ENCODE assay signal across 8 cellular contexts in the genomic region with DNA sequence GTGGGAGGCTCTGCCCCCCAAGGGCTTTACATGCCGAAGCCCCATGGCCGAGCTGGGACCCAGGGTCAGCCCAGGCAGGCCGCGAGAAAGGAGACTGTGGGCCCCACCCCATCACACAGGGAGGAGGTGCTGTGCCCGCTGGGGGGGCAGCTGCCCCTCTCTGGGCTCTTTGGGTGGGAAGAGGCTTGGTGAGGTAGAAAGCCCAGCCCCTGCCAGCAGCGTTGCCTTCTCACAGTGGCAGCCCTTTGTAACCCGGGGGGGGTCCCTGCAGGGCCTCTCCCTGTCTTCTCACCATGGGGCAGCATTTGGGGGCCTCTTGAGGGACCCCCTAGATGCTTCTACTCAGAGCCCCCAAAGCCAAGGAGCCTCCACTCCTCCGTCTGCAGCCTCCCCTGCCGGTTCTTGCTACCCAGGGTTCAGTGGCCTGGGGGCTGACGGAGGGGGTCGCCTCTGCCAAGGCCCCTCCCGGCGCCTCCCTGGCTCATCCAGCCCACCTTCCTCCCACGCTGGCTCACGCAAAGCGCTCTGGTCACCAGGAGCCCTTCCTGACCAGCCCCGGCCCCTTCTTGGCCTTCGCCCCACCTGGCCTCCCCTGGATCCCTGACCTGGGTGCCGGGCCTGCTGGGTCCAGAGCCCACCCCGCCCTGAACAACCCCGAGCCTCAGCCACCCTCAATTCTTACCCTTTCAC.
DNase-seq lines count a peak whose midpoint lies in the region; ATAC-seq, FAIRE-seq and TF ChIP-seq lines count a peak whose summit lies in the region.
"Not testable (repeated sequence)": the region's sequence is repeated elsewhere in the genome, so short reads cannot be mapped to it uniquely, and the experiment has no call there.

No MANE protein-coding gene starts in this region.

- BruUV-seq in K562 (replicated peaks; lab: Mats Ljungman, UMichigan): TSS peak; percentile 86

- TF ChIP-seq POLR2A in K562 (conservative IDR thresholded peaks at IDR 0.05); lower leg skin (IDR thresholded peaks at IDR 0.05); tibial nerve (IDR thresholded peaks at IDR 0.05): not testable (repeated sequence)

- H3K9ac ChIP-seq in Loucy (ENCODE audit: low read depth, low read length, poor library complexity, severe bottlenecking): not testable (repeated sequence)
- peak overlapping the region in 1 of 2 experiments; percentile 38; a peak in 2 of 4 replicates for H3K9ac ChIP-seq in K562 (ENCODE audit: insufficient read depth in 1 of 2, low read depth in 2 of 2, low read length in 2 of 2)

- not testable (repeated sequence) for H3K27me3 ChIP-seq in Loucy (ENCODE audit: insufficient read depth, low read length, poor library complexity, severe bottlenecking); K562 (ENCODE audit: control insufficient read depth in 2 of 2, insufficient read depth in 2 of 2, low read length in 2 of 2); psoas muscle (ENCODE audit: insufficient read depth in 3 of 3, low read length in 2 of 3); tibial nerve

- not testable (repeated sequence) for H3K9me3 Mint-ChIP-seq in activated CD4-positive, alpha-beta T cell treated with anti-CD3 and anti-CD28 coated beads for 36 hours (ENCODE audit: low read depth)

- POLR2A ChIA-PET in activated CD4-positive, alpha-beta T cell treated with anti-CD3 and anti-CD28 coated beads for 36 hours (lab: Charles Lee); K562 (lab: Yijun Ruan, JAX): not testable (repeated sequence)

- not testable (repeated sequence) for H3K36me3 Mint-ChIP-seq in activated CD4-positive, alpha-beta T cell treated with anti-CD3 and anti-CD28 coated beads for 36 hours (ENCODE audit: low read depth)

- CTCF ChIA-PET in activated CD4-positive, alpha-beta T cell treated with anti-CD3 and anti-CD28 coated beads for 36 hours (lab: Charles Lee); K562 (lab: Yijun Ruan, JAX; ENCODE audit: low intra/inter-chr PET ratio): not testable (repeated sequence)

- in situ Hi-C loops in K562 (cut with MboI): not testable (repeated sequence)

- H3K4me3 ChIP-seq in GM12864 (ENCODE audit: low read depth, low read length) (peak overlapping the region; percentile 55), Loucy (ENCODE audit: low read length, poor library complexity, severe bottlenecking) (peak overlapping the region; percentile 63), K562 (peak overlapping the region; percentile 44), fibroblast of mammary gland (ENCODE audit: control insufficient read depth, low read depth, low read length) (peak overlapping the region; percentile 41), lower leg skin (ENCODE audit: low read depth, poor library complexity, severe bottlenecking) (peak overlapping the region; percentile 36), tibial nerve (peak overlapping the region in 3 of 4 donors; percentile 25 to 53 (median 40))
- H3K4me3 ChIP-seq in psoas muscle: not testable (repeated sequence)

- peak overlapping the region; percentile 68 for H3K4me3 Mint-ChIP-seq in activated CD4-positive, alpha-beta T cell treated with anti-CD3 and anti-CD28 coated beads for 36 hours

- not testable (repeated sequence) for H3K36me3 ChIP-seq in Loucy (ENCODE audit: insufficient read depth, low read length); K562 (ENCODE audit: control insufficient read depth, insufficient read depth, low read length); psoas muscle (ENCODE audit: insufficient read depth in 1 of 2, low read depth in 1 of 2); tibial nerve

- H3K4me2 ChIP-seq in Loucy (ENCODE audit: low read depth, low read length, poor library complexity, severe bottlenecking); K562 (ENCODE audit: insufficient read depth, low read length): not testable (repeated sequence)

- H3K9me1 ChIP-seq in K562 (ENCODE audit: control insufficient read depth, insufficient read depth, low read length): not testable (repeated sequence)

- not testable (repeated sequence) for H3F3A ChIP-seq in Loucy (ENCODE audit: low read depth)

- H3K27ac Mint-ChIP-seq in activated CD4-positive, alpha-beta T cell treated with anti-CD3 and anti-CD28 coated beads for 36 hours: not testable (repeated sequence)

- not testable (repeated sequence) for H3K4me1 ChIP-seq in Loucy (ENCODE audit: insufficient read depth, low read length, poor library complexity, severe bottlenecking); K562 (replicated peaks in 1 of 2; ENCODE audit: control insufficient read depth in 2 of 2, insufficient read depth in 2 of 2, low read length in 2 of 2); psoas muscle; tibial nerve

- not testable (repeated sequence) for FAIRE-seq in K562 (lab: Jason Lieb, UNC)

- not testable (repeated sequence) for H3K27ac ChIP-seq in K562 (ENCODE audit: extremely low read depth, low read depth, low read length); psoas muscle; tibial nerve

- ATAC-seq in activated CD4-positive, alpha-beta T cell treated with anti-CD3 and anti-CD28 coated beads for 36 hours; K562; psoas muscle: not testable (repeated sequence)

- H2AFZ ChIP-seq in Loucy (ENCODE audit: low read length); K562 (ENCODE audit: low read depth, low read length): not testable (repeated sequence)

- H3K9me2 ChIP-seq in Loucy (replicated peaks; ENCODE audit: low read depth, low read length): not testable (repeated sequence)

- H3K9me3 ChIP-seq in Loucy (ENCODE audit: insufficient read depth, low read depth, low read length); K562 (replicated peaks; ENCODE audit: control insufficient read depth, insufficient read depth, low read depth, low read length); psoas muscle; tibial nerve: not testable (repeated sequence)

- not testable (repeated sequence) for TF ChIP-seq CTCF in GM12864 (IDR thresholded peaks at IDR 0.05; ENCODE audit: low read depth, low read length, missing control alignments); Loucy (conservative IDR thresholded peaks at IDR 0.05; ENCODE audit: low read length); K562 (IDR thresholded peaks at IDR 0.05 in 2 of 3, conservative IDR thresholded peaks at IDR 0.05 in 1 of 3; ENCODE audit: insufficient read depth in 2 of 3, low read depth in 1 of 3, low read length in 3 of 3); fibroblast of mammary gland (conservative IDR thresholded peaks at IDR 0.05; ENCODE audit: control insufficient read depth, insufficient read depth, low read depth, low read length); lower leg skin (IDR thresholded peaks at IDR 0.05); psoas muscle (IDR thresholded peaks at IDR 0.05); tibial nerve (IDR thresholded peaks at IDR 0.05)

- TF ChIP-seq RAD21 in K562 (CRISPR knock-in tag; conservative IDR thresholded peaks at IDR 0.05 in 1 of 2, IDR thresholded peaks at IDR 0.05 in 1 of 2): not testable (repeated sequence)

- no CpG with 5 or more reads among the region's 21 CpGs for WGBS in K562 (ENCODE audit: insufficient coverage, low coverage, missing lambda C conversion rate)
- 40 to 42% methylated on average over 1 to 2 of the region's 21 CpGs for whole genome bisulfite sequencing in lower leg skin, 2 donors
- WGBS in psoas muscle, 3 donors: 0 to 9% (median 3%) methylated on average over 3 to 7 of the region's 21 CpGs
- no CpG with 5 or more reads among the region's 21 CpGs for WGBS in tibial nerve, 2 donors

- H3K4me1 Mint-ChIP-seq in activated CD4-positive, alpha-beta T cell treated with anti-CD3 and anti-CD28 coated beads for 36 hours: not testable (repeated sequence)

- not testable (repeated sequence) for H4K20me1 ChIP-seq in Loucy (ENCODE audit: insufficient read depth, low read length, poor library complexity, severe bottlenecking); K562 (replicated peaks; ENCODE audit: control insufficient read depth, insufficient read depth, low read length)

- intact Hi-C loops in activated CD4-positive, alpha-beta T cell treated with anti-CD3 and anti-CD28 coated beads for 36 hours (cut with DNase I, micrococcal nuclease); K562 (cut with micrococcal nuclease); lower leg skin (cut with DNase I; ENCODE audit: low total_unique reads); psoas muscle (cut with DNase I): not testable (repeated sequence)

- H3K27me3 Mint-ChIP-seq in activated CD4-positive, alpha-beta T cell treated with anti-CD3 and anti-CD28 coated beads for 36 hours: not testable (repeated sequence)

- H3K79me2 ChIP-seq in Loucy (ENCODE audit: insufficient read depth, low read length); K562 (ENCODE audit: control insufficient read depth, insufficient read depth, low read length): not testable (repeated sequence)

- DNase-seq in GM12864 (ENCODE audit: low read depth); activated CD4-positive, alpha-beta T cell treated with anti-CD3 and anti-CD28 coated beads for 36 hours; K562 (ENCODE audit: extremely low read depth in 1 of 4, low spot score in 3 of 4); fibroblast of mammary gland (ENCODE audit: low read depth); tibial nerve (ENCODE audit: low spot score in 2 of 2): not testable (repeated sequence)
- DNase-seq in lower leg skin (ENCODE audit: low spot score in 2 of 2): peak in 1 of 2 donors; percentile 57
- DNase-seq in psoas muscle: peak; percentile 17 to 40

- not testable (repeated sequence) for TF ChIP-seq EP300 in K562 (IDR thresholded peaks at IDR 0.05; ENCODE audit: low read length); tibial nerve (IDR thresholded peaks at IDR 0.05)

TF ChIP-seq in K562, 482 proteins besides CTCF, POLR2A, EP300 and RAD21:
- TF ChIP-seq RBFOX2 (IDR thresholded peaks at IDR 0.05; ENCODE audit: low read depth, low read length): peak; percentile 48; the same call in 1 of the 2 replicates
- TF ChIP-seq POLR2G (IDR thresholded peaks at IDR 0.05; ENCODE audit: low read depth, low read length): 0 out of 2 replicates have a peak, but pooled peaks have one; percentile 52
TF ChIP-seq in K562: peak in this region for 2; not testable (repeated sequence) for 480.
